Comparison of ENCODE assay signal across 6 cellular contexts in the genomic region with DNA sequence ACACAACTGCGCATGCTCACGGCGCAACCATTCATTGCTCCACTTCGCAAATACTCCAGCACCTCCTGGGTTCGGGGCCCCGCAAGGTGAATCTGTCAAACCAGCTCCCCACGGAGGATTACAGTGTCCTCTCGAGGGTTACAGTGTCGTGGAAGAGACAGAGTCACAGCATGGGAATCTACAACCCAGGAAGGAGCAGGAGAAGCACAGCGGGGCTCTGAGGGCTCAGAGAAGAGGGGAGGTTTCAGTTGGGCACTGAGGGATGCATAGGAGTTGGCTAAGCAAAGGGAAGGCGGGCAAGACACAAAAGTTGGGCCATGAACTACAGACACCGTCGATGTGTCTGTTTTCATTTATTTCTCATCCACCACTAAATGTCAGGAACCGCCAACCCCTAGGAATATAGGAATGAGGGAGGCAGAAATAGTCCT. TPM values are rescaled to one million over a fixed set of nuclear protein-coding genes. Genes with fewer than 3 reads are reported as not detected.
DNase-seq lines count a peak whose midpoint lies in the region; TF ChIP-seq lines count a peak whose summit lies in the region.

No MANE protein-coding gene starts in this region.

- peaks cover 22% of the 10 kb centered on the region for H3K4me1 Mint-ChIP-seq in osteocyte (ENCODE audit: unreplicated experiment)

- no peaks in the 10 kb centered on the region for H3K27me3 Mint-ChIP-seq in osteocyte (ENCODE audit: unreplicated experiment)

- intact Hi-C loops in adrenal gland (cut with DNase I), result no loop called here

- peak overlapping the region in 4 of 5 donors; percentile 84 to 94 (median 88) for H3K27ac ChIP-seq in adrenal gland

- H3K4me3 Mint-ChIP-seq in osteocyte (ENCODE audit: unreplicated experiment), result peak overlapping the region; percentile 95

- no peaks in the 10 kb centered on the region for H3K9me3 Mint-ChIP-seq in osteocyte (ENCODE audit: unreplicated experiment)

- peaks cover 11 to 13% of the 10 kb centered on the region in 2 donors for H3K4me1 ChIP-seq in adrenal gland (replicated peaks in 1 of 2)

- peak overlapping the region in 2 of 4 donors; percentile 83 to 86 for H3K4me3 ChIP-seq in adrenal gland

- DNase-seq in NCI-H510A treated with DMSO at 0.1 percent for 48 hours (lab: John Stamatoyannopoulos, UW), result peak; percentile 55
- no peak for DNase-seq in NCI-H510A (lab: John Stamatoyannopoulos, UW)
- no peak for DNase-seq in adrenal gland
- no peak for DNase-seq in osteocyte (ENCODE audit: extremely low spot score, unreplicated experiment)
- DNase-seq in cortex of kidney (lab: John Stamatoyannopoulos, UW), result no peak
- no peak for DNase-seq in epidermal melanocyte (ENCODE audit: insufficient read length, low spot score)

- no peak for TF ChIP-seq CTCF in adrenal gland (IDR thresholded peaks at IDR 0.05)
- no peak for TF ChIP-seq CTCF in osteocyte (IDR thresholded peaks at IDR 0.05)

- H3K36me3 ChIP-seq in adrenal gland (replicated peaks in 1 of 2), result peaks cover 0 to 18% of the 10 kb centered on the region in 2 donors

- no peaks in the 10 kb centered on the region for H3K27me3 ChIP-seq in adrenal gland

- peak overlapping the region; percentile 98 for H3K27ac Mint-ChIP-seq in osteocyte (ENCODE audit: unreplicated experiment)

- no peak for TF ChIP-seq POLR2A in adrenal gland (IDR thresholded peaks at IDR 0.05)

- H3K9me3 ChIP-seq in adrenal gland (replicated peaks in 1 of 3), result no peaks in the 10 kb centered on the region

- peaks cover 8% of the 10 kb centered on the region for H3K36me3 Mint-ChIP-seq in osteocyte (ENCODE audit: unreplicated experiment)

- 23 to 45% (median 27%) methylated on average over 8 to 14 of the region's 14 CpGs for WGBS in adrenal gland, 4 donors

RNA-seq across cellular contexts. Expression of a gene that starts 1.0 kb away (rescaled TPM):
- 10 to 100 TPM; 29.0 to 67.3 (median 50.6) TPM for total RNA-seq in adrenal gland
- 10 to 100 TPM; 57.1 to 79.1 (median 73.1) TPM for polyA plus RNA-seq in adrenal gland
- 62.0 and 65.8 TPM in 2 replicates for total RNA-seq in osteocyte

RNA-seq across cellular contexts. Expression of a gene that starts 18.3 kb away (rescaled TPM):
- 1 to 10 TPM in 6 of 8 donors, under 1 TPM in 2; 0.48 to 3.6 (median 1.2) TPM for total RNA-seq in adrenal gland
- 1 to 10 TPM in 1 of 3 donors, under 1 TPM in 2; 0.67 to 2.3 (median 0.86) TPM for polyA plus RNA-seq in adrenal gland
- 3.2 and 3.5 TPM in 2 replicates for total RNA-seq in osteocyte

RNA-seq across cellular contexts. Expression of a gene that starts 21.4 kb away (rescaled TPM):
- 100 to 1,000 TPM in 3 of 8 donors, 10 to 100 TPM in 5; 66.6 to 137 (median 89.1) TPM for total RNA-seq in adrenal gland
- polyA plus RNA-seq in adrenal gland, result 10 to 100 TPM in 2 of 3 donors, 1 to 10 TPM in 1; 3.2 to 59.2 (median 52.9) TPM
- 63.0 TPM in 2 replicates for total RNA-seq in osteocyte

RNA-seq across cellular contexts. Expression of a gene that starts 30.6 kb away (rescaled TPM):
- total RNA-seq in adrenal gland (100 to 1,000 TPM in 6 of 8 donors, 10 to 100 TPM in 2; 73.8 to 261 (median 163) TPM), osteocyte (240 and 241 TPM in 2 replicates)
- 100 to 1,000 TPM in 1 of 3 donors, 10 to 100 TPM in 2; 59.1 to 175 (median 67.7) TPM for polyA plus RNA-seq in adrenal gland

RNA-seq across cellular contexts. Expression of a gene that starts 32.7 kb away (rescaled TPM):
- total RNA-seq in adrenal gland (100 to 1,000 TPM in 5 of 8 donors, 10 to 100 TPM in 3; 90.2 to 151 (median 106) TPM), osteocyte (77.6 and 79.6 TPM in 2 replicates)
- 10 to 100 TPM; 35.7 to 69.8 (median 57.2) TPM for polyA plus RNA-seq in adrenal gland
